In genomic region chr2:70336552-70336951, GRCh38 we compare ENCODE assay signal across 20 cellular contexts. TPM values are rescaled to one million over a fixed set of nuclear protein-coding genes. Genes with fewer than 3 reads are reported as not detected.
DNase-seq lines count a peak whose midpoint lies in the region; ATAC-seq, FAIRE-seq and TF ChIP-seq lines count a peak whose summit lies in the region.
"Had no signal": no experiment of that assay in that cellular context is flagged by ENCODE, and none has a peak within 500 bp of the region (broad histone marks: within the 10 kb centered on the region; RNA-seq: fewer than 3 reads in every experiment).

No MANE protein-coding gene starts in this region.

- intact Hi-C loops in HepG2 (cut with micrococcal nuclease; ENCODE audit: unreplicated experiment) (no loop called here), right lobe of liver (cut with DNase I) (no loop called here)
- intact Hi-C loops in CD4-positive, alpha-beta memory T cell (cut with micrococcal nuclease) = no loop called here

- peaks cover 1 to 8% of the 10 kb centered on the region in 2 donors for H3K27me3 Mint-ChIP-seq in CD4-positive, alpha-beta memory T cell

- H3K27ac ChIP-seq in HepG2 (ENCODE audit: extremely low read length, insufficient read depth, low read length) (no peak overlapping the region), right lobe of liver (no peak overlapping the region), Karpas-422 (ENCODE audit: low read length) (no peak overlapping the region)
- H3K27ac ChIP-seq in CD4-positive, alpha-beta memory T cell (ENCODE audit: low read depth, low read length) = no peak overlapping the region
- H3K27ac ChIP-seq: BLaER1 had no signal

- no peak for TF ChIP-seq RAD21 in HepG2 (CRISPR knock-in tag; IDR thresholded peaks at IDR 0.05)

- no peaks in the 10 kb centered on the region for H3K79me2 ChIP-seq in HepG2 (ENCODE audit: insufficient read depth, low read length)
- no peaks in the 10 kb centered on the region for H3K79me2 ChIP-seq in Karpas-422 (ENCODE audit: low read length)

- no peak overlapping the region for H3K27ac Mint-ChIP-seq in CD4-positive, alpha-beta memory T cell
- H3K27ac Mint-ChIP-seq: CD14-positive monocyte; CD8-positive, alpha-beta T cell; GM23338 had no signal

- H3K4me3 Mint-ChIP-seq in CD4-positive, alpha-beta memory T cell = no peak overlapping the region
- H3K4me3 Mint-ChIP-seq: CD14-positive monocyte; CD8-positive, alpha-beta T cell; GM23338 had no signal

- no peak overlapping the region for H3K4me2 ChIP-seq in HepG2 (ENCODE audit: low read depth, low read length)
- no peak overlapping the region for H3K4me2 ChIP-seq in Karpas-422 (ENCODE audit: low read depth, low read length, poor library complexity, severe bottlenecking)
- H3K4me2 ChIP-seq: BLaER1, GM23338 had no signal

- POLR2A ChIA-PET in HepG2 (lab: Yijun Ruan, JAX) = no interaction called here
- POLR2A ChIA-PET in CD4-positive, alpha-beta memory T cell (lab: Charles Lee; ENCODE audit: partially characterized antibody) = no interaction called here

- ATAC-seq in HepG2 = 0 out of 3 replicates have a peak, but pooled peaks have one; percentile 20
- no peak for ATAC-seq in right lobe of liver
- no peak for ATAC-seq in HG03095 (IDR thresholded peaks at IDR 0.05; ENCODE audit: unreplicated experiment)
- ATAC-seq in omental fat pad (ENCODE audit: low FRiP score) = no peak
- ATAC-seq: CD8-positive, alpha-beta T cell; GM23338; HCT116 had no signal

- H3K4me3 ChIP-seq in HepG2 (replicated peaks in 1 of 3; ENCODE audit: insufficient read depth in 1 of 3, low read depth in 2 of 3, low read length in 3 of 3) = no peak overlapping the region
- no peak overlapping the region for H3K4me3 ChIP-seq in right lobe of liver
- no peak overlapping the region for H3K4me3 ChIP-seq in epithelial cell of esophagus (ENCODE audit: low read length)
- H3K4me3 ChIP-seq in CD4-positive, alpha-beta memory T cell (ENCODE audit: low read length in 2 of 2) = no peak overlapping the region
- H3K4me3 ChIP-seq in Karpas-422 (ENCODE audit: low read length) = no peak overlapping the region
- H3K4me3 ChIP-seq: BLaER1, GM23338 had no signal

- 14% methylated on average over 4 of the region's 4 CpGs for WGBS in HepG2 (ENCODE audit: low lambda C conversion rate)
- WGBS in right lobe of liver (ENCODE audit: insufficient coverage, low coverage, low lambda C conversion rate, missing lambda C conversion rate) = 68% methylated on average over 4 of the region's 4 CpGs

- no TSS peak for BruUV-seq in HepG2 (replicated peaks; lab: Mats Ljungman, UMichigan)

- H3K4me1 ChIP-seq in HepG2 (ENCODE audit: insufficient read depth, low read length) = peaks cover 7% of the 10 kb centered on the region
- no peaks in the 10 kb centered on the region for H3K4me1 ChIP-seq in right lobe of liver
- H3K4me1 ChIP-seq in CD4-positive, alpha-beta memory T cell (ENCODE audit: insufficient read depth, low read length) = no peaks in the 10 kb centered on the region
- no peaks in the 10 kb centered on the region for H3K4me1 ChIP-seq in Karpas-422 (ENCODE audit: low read length)

- H3K27me3 ChIP-seq in HepG2 (ENCODE audit: control insufficient read depth in 1 of 2, insufficient read depth in 2 of 2, low read length in 2 of 2) (peaks cover 0 to 10% of the 10 kb centered on the region in 2 experiments; a peak in 2 of 5 replicates), right lobe of liver (no peaks in the 10 kb centered on the region), Karpas-422 (ENCODE audit: low read length) (no peaks in the 10 kb centered on the region)
- no peaks in the 10 kb centered on the region for H3K27me3 ChIP-seq in CD4-positive, alpha-beta memory T cell (ENCODE audit: insufficient read depth, low read length)
- H3K27me3 ChIP-seq: BLaER1 had no signal

- in situ Hi-C loops in HepG2 (cut with HindIII; ENCODE audit: extremely low pct_ligation_motif_present, low pct_unique_long_range_greater_than_20kb) = no loop called here

- DNase-seq in HepG2 (ENCODE audit: low spot score) (no peak), right lobe of liver (no peak), NAMALWA (ENCODE audit: low spot score) (peak; percentile 13), epithelial cell of esophagus (ENCODE audit: low read depth) (no peak), Karpas-422 (no peak), omental fat pad (ENCODE audit: low spot score) (no peak)
- no peak for DNase-seq in CD4-positive, alpha-beta memory T cell
- DNase-seq: 8988T; Calu3; CD8-positive, alpha-beta T cell; DMS79 treated with DMSO at 0.1 percent for 48 hours; GF-D8 had no signal

- peaks cover 0 to 2% (median under 1%) of the 10 kb centered on the region in 4 donors for H3K4me1 Mint-ChIP-seq in CD4-positive, alpha-beta memory T cell
- H3K4me1 Mint-ChIP-seq: CD14-positive monocyte, GM23338 had no signal

- CTCF ChIA-PET in HepG2 (lab: Yijun Ruan, JAX; ENCODE audit: low intra/inter-chr PET ratio, low total read pairs) = interaction anchor here (1.6 kb wide), 1 partner anchor 33 kb away, joined by 4 read pairs; no protein-coding TSS in a partner anchor
- CTCF ChIA-PET in CD4-positive, alpha-beta memory T cell (lab: Charles Lee; ENCODE audit: partially characterized antibody) = interaction anchor here (0.9 to 1.3 kb wide), 3 partner anchors 20 to 326 kb away, joined by 3 read pairs; no protein-coding TSS in a partner anchor

- 0 out of 2 replicates have a peak, but pooled peaks have one; percentile 8 for TF ChIP-seq CTCF in HepG2 (CRISPR knock-in tag; IDR thresholded peaks at IDR 0.05)
- no peak for TF ChIP-seq CTCF in right lobe of liver (IDR thresholded peaks at IDR 0.05)
- TF ChIP-seq CTCF in epithelial cell of esophagus (IDR thresholded peaks at IDR 0.05; ENCODE audit: insufficient read depth, low read depth, low read length, missing control alignments) = peak; percentile 20
- no peak for TF ChIP-seq CTCF in omental fat pad (IDR thresholded peaks at IDR 0.05)

- H4K20me1 ChIP-seq in HepG2 (ENCODE audit: insufficient read depth, low read length) = 0 out of 2 replicates have a peak, but pooled peaks cover 3% of the 10 kb centered on the region
- H4K20me1 ChIP-seq in Karpas-422 (ENCODE audit: insufficient read depth, low read depth, low read length) = no peaks in the 10 kb centered on the region
- H4K20me1 ChIP-seq: BLaER1 had no signal

- TF ChIP-seq POLR2A in HepG2 (IDR thresholded peaks at IDR 0.05; ENCODE audit: insufficient read depth in 1 of 2, low read depth in 2 of 2, low read length in 2 of 2) = no peak
- no peak for TF ChIP-seq POLR2A in right lobe of liver (IDR thresholded peaks at IDR 0.05)

- no peak overlapping the region for H2AFZ ChIP-seq in HepG2 (ENCODE audit: low read length)
- no peak overlapping the region for H2AFZ ChIP-seq in Karpas-422 (ENCODE audit: low read length)
- H2AFZ ChIP-seq: GM23338 had no signal

- H3K9me2 ChIP-seq in Karpas-422 (replicated peaks; ENCODE audit: insufficient read depth, low read length) = no peaks in the 10 kb centered on the region

- no peaks in the 10 kb centered on the region for H3K36me3 ChIP-seq in HepG2 (replicated peaks in 1 of 2; ENCODE audit: control insufficient read depth in 1 of 2, insufficient read depth in 2 of 2, low read length in 2 of 2)
- no peaks in the 10 kb centered on the region for H3K36me3 ChIP-seq in right lobe of liver
- H3K36me3 ChIP-seq in CD4-positive, alpha-beta memory T cell (ENCODE audit: insufficient read depth, low read length) = no peaks in the 10 kb centered on the region
- no peaks in the 10 kb centered on the region for H3K36me3 ChIP-seq in Karpas-422 (ENCODE audit: insufficient read depth, low read length)
- H3K36me3 ChIP-seq: BLaER1 had no signal

- H3K9me3 Mint-ChIP-seq in CD4-positive, alpha-beta memory T cell = no peaks in the 10 kb centered on the region
- H3K9me3 Mint-ChIP-seq: CD14-positive monocyte; CD8-positive, alpha-beta T cell; GM23338 had no signal

- H3K9me3 ChIP-seq in HepG2 (ENCODE audit: low read length) = no peaks in the 10 kb centered on the region
- no peaks in the 10 kb centered on the region for H3K9me3 ChIP-seq in right lobe of liver
- H3K9me3 ChIP-seq in CD4-positive, alpha-beta memory T cell (ENCODE audit: control insufficient read depth in 1 of 2, low read length in 2 of 2) = no peaks in the 10 kb centered on the region
- no peaks in the 10 kb centered on the region for H3K9me3 ChIP-seq in Karpas-422 (ENCODE audit: low read length)
- H3K9me3 ChIP-seq: BLaER1 had no signal

- H3K36me3 Mint-ChIP-seq in CD4-positive, alpha-beta memory T cell = no peaks in the 10 kb centered on the region
- H3K36me3 Mint-ChIP-seq: CD14-positive monocyte; CD8-positive, alpha-beta T cell had no signal

- FAIRE-seq in HepG2 (lab: Jason Lieb, UNC) = peak; percentile 40
- FAIRE-seq: GM12891, GM18507, H54 had no signal

- no peak for TF ChIP-seq EP300 in HepG2 (IDR thresholded peaks at IDR 0.05; ENCODE audit: low read depth in 2 of 2, low read length in 2 of 2)
- no peak for TF ChIP-seq EP300 in HepG2 (CRISPR knock-in tag; IDR thresholded peaks at IDR 0.05; ENCODE audit: borderline replicate concordance)

- H3K9ac ChIP-seq in HepG2 (ENCODE audit: insufficient read depth, low read depth, low read length) (no peak overlapping the region), Karpas-422 (ENCODE audit: low read length) (no peak overlapping the region)
- H3K9ac ChIP-seq: BLaER1 had no signal

RNA-seq across cellular contexts. Expression of gene FAM136A, which starts 34.7 kb away (rescaled TPM):
- total RNA-seq in HepG2 (2016; rRNA removed; fragmentation: Illumina TruSeq; extraction: Trizol) (126 and 153 TPM in 2 replicates), right lobe of liver (10 to 100 TPM; 18.6 to 31.6 (median 21.1) TPM), omental fat pad (10 to 100 TPM; 16.3 to 19.6 (median 17.7) TPM)
- 63.6 and 77.0 TPM in 2 replicates for total RNA-seq in HepG2 (2016; cell fraction: cytosol; rRNA removed; fragmentation: Illumina TruSeq; extraction: Trizol; ENCODE audit: low read depth)
- 120 and 154 TPM in 2 replicates for total RNA-seq in HepG2 (2016; cell fraction: insoluble cytoplasmic fraction; rRNA removed; fragmentation: Illumina TruSeq; extraction: Trizol)
- 157 and 170 TPM in 2 replicates for total RNA-seq in HepG2 (2016; cell fraction: membrane; rRNA removed; fragmentation: Illumina TruSeq; extraction: Trizol)
- 61.1 and 69.7 TPM in 2 replicates for total RNA-seq in HepG2 (2016; cell fraction: nucleus; rRNA removed; fragmentation: Illumina TruSeq; extraction: Trizol)
- 73.8 and 77.8 TPM in 2 replicates for polyA plus RNA-seq in HepG2 (2011; rRNA removed)
- 51.0 and 55.6 TPM in 2 replicates for polyA plus RNA-seq in HepG2 (2011; cell fraction: cytosol; rRNA removed)
- polyA plus RNA-seq in HepG2 (2011; cell fraction: nucleus; rRNA removed) = 83.7 and 101 TPM in 2 replicates
- polyA plus RNA-seq in HepG2 (2012) = 71.9 and 87.6 TPM in 2 replicates
- 83.2 and 122 TPM in 2 replicates for polyA plus RNA-seq in HepG2 (2016; cell fraction: cytosol; fragmentation: Illumina TruSeq; extraction: Trizol; ENCODE audit: low read depth)
- 175 and 182 TPM in 2 replicates for polyA plus RNA-seq in HepG2 (2016; cell fraction: insoluble cytoplasmic fraction; fragmentation: Illumina TruSeq; extraction: Trizol; ENCODE audit: low read depth)
- polyA plus RNA-seq in HepG2 (2016; cell fraction: membrane; fragmentation: Illumina TruSeq; extraction: Trizol; ENCODE audit: low read depth) = 155 and 176 TPM in 2 replicates
- polyA plus RNA-seq in HepG2 (2016; cell fraction: nucleus; fragmentation: Illumina TruSeq; extraction: Trizol; ENCODE audit: insufficient read depth, low read depth) = 124 and 130 TPM in 2 replicates
- 30.2 and 39.4 TPM in 2 replicates for polyA minus RNA-seq in HepG2 (2011; rRNA and poly(A)+ RNA removed; ENCODE audit: low replicate concordance)
- 19.9 and 21.4 TPM in 2 replicates for polyA minus RNA-seq in HepG2 (2011; cell fraction: cytosol; rRNA and poly(A)+ RNA removed)
- 28.0 and 29.5 TPM in 2 replicates for polyA minus RNA-seq in HepG2 (2011; cell fraction: nucleus; rRNA and poly(A)+ RNA removed)
- total RNA-seq in CD4-positive, alpha-beta memory T cell = 10 to 100 TPM; 26.2 to 27.4 TPM
- 10 to 100 TPM; 33.4 to 43.6 TPM for polyA plus RNA-seq in CD4-positive, alpha-beta memory T cell
- 85.9 and 89.4 TPM in 2 replicates for total RNA-seq in Karpas-422 (2014; rRNA removed; shearing (Covaris generic); ENCODE audit: low replicate concordance)

RNA-seq across cellular contexts. Expression of gene SNRPG, which starts 43.0 kb away (rescaled TPM):
- 484 and 618 TPM in 2 replicates for total RNA-seq in HepG2 (2016; rRNA removed; fragmentation: Illumina TruSeq; extraction: Trizol)
- total RNA-seq in HepG2 (2016; cell fraction: cytosol; rRNA removed; fragmentation: Illumina TruSeq; extraction: Trizol; ENCODE audit: low read depth) = 179 and 199 TPM in 2 replicates
- 477 and 694 TPM in 2 replicates for total RNA-seq in HepG2 (2016; cell fraction: insoluble cytoplasmic fraction; rRNA removed; fragmentation: Illumina TruSeq; extraction: Trizol)
- 245 and 289 TPM in 2 replicates for total RNA-seq in HepG2 (2016; cell fraction: membrane; rRNA removed; fragmentation: Illumina TruSeq; extraction: Trizol)
- total RNA-seq in HepG2 (2016; cell fraction: nucleus; rRNA removed; fragmentation: Illumina TruSeq; extraction: Trizol) = 175 and 190 TPM in 2 replicates
- polyA plus RNA-seq in HepG2 (2011; rRNA removed) = 163 and 221 TPM in 2 replicates
- 79.5 and 124 TPM in 2 replicates for polyA plus RNA-seq in HepG2 (2011; cell fraction: cytosol; rRNA removed)
- 21.3 and 54.3 TPM in 2 replicates for polyA plus RNA-seq in HepG2 (2011; cell fraction: nucleus; rRNA removed)
- polyA plus RNA-seq in HepG2 (2012) = 258 and 453 TPM in 2 replicates
- 184 and 222 TPM in 2 replicates for polyA plus RNA-seq in HepG2 (2016; cell fraction: cytosol; fragmentation: Illumina TruSeq; extraction: Trizol; ENCODE audit: low read depth)
- 589 and 668 TPM in 2 replicates for polyA plus RNA-seq in HepG2 (2016; cell fraction: insoluble cytoplasmic fraction; fragmentation: Illumina TruSeq; extraction: Trizol; ENCODE audit: low read depth)
- 221 and 287 TPM in 2 replicates for polyA plus RNA-seq in HepG2 (2016; cell fraction: membrane; fragmentation: Illumina TruSeq; extraction: Trizol; ENCODE audit: low read depth)
- polyA plus RNA-seq in HepG2 (2016; cell fraction: nucleus; fragmentation: Illumina TruSeq; extraction: Trizol; ENCODE audit: insufficient read depth, low read depth) = 259 and 311 TPM in 2 replicates
- polyA minus RNA-seq in HepG2 (2011; rRNA and poly(A)+ RNA removed; ENCODE audit: low replicate concordance) = 2.7 and 11.1 TPM in 2 replicates
- 25.5 and 29.5 TPM in 2 replicates for polyA minus RNA-seq in HepG2 (2011; cell fraction: cytosol; rRNA and poly(A)+ RNA removed)
- 33.7 and 41.6 TPM in 2 replicates for polyA minus RNA-seq in HepG2 (2011; cell fraction: nucleus; rRNA and poly(A)+ RNA removed)
- total RNA-seq in right lobe of liver = 10 to 100 TPM; 38.7 to 96.6 (median 60.8) TPM
- 100 to 1,000 TPM; 110 to 111 TPM for total RNA-seq in CD4-positive, alpha-beta memory T cell
- polyA plus RNA-seq in CD4-positive, alpha-beta memory T cell = 100 to 1,000 TPM; 213 to 306 TPM
- total RNA-seq in Karpas-422 (2014; rRNA removed; shearing (Covaris generic); ENCODE audit: low replicate concordance) = 215 and 515 TPM in 2 replicates
- total RNA-seq in omental fat pad = 100 to 1,000 TPM in 3 of 4 donors, 10 to 100 TPM in 1; 87.3 to 124 (median 107) TPM

Comparison
In these comparisons a context has a peak if more than half of its experiments do, and no peak if none do; other contexts are left out.
1. CTCF ChIP-seq: peak in HepG2 (single experiment) and epithelial cell of esophagus (single experiment); none in right lobe of liver (0 of 4) and omental fat pad (0 of 3).